ENCODE assay signal across 19 cellular contexts in the genomic region with DNA sequence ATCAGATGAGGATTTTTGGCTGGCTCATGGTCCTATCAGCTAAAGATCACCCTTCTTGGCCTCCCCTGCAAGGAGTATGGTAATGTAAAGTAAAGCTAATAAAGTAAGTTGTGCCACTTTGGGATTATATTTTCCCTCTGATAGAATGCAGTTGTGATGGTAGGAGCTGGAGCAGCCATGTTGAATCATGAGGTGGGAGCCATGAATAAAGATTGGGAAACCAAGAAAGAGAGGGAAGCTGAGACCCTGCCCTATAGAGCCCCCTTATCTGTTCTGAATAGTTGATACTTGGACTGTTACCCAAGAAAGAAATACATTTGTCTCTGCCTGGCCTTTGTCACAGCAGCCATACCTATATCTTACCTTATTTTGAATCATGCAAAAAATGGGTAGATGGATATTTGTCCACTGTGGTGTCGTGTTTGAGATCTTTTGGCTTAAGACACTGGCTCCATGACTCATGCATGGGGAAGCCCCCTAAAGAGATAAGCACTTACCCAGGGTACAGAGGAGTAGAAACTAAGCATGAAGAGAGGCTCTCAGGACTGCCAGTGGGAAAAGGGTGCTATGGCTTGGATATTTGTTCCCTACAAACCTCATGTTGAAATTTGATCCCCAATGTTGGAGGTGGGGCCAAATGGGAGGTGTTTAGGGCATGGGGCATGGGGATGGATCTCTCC. TPM values are rescaled to one million over a fixed set of nuclear protein-coding genes. Genes with fewer than 3 reads are reported as not detected.
"Had no signal": no experiment of that assay in that cellular context is flagged by ENCODE, and none has a peak within 500 bp of the region (broad histone marks: within the 10 kb centered on the region; RNA-seq: fewer than 3 reads in every experiment).

No MANE protein-coding gene starts in this region.

- H3K27me3 ChIP-seq: ovary, right atrium auricular region had no signal

- H3K9me3 Mint-ChIP-seq: endodermal cell had no signal

- H3K4me1 ChIP-seq: right atrium auricular region, transverse colon had no signal

- H3K4me3 ChIP-seq: coronary artery, ovary, right atrium auricular region, stomach, thoracic aorta, transverse colon had no signal

- H3K4me1 Mint-ChIP-seq: endodermal cell had no signal

- H3K27me3 Mint-ChIP-seq: naive B cell had no signal

- H3K4me3 Mint-ChIP-seq: endodermal cell, naive B cell had no signal

- H3K27ac Mint-ChIP-seq: endodermal cell had no signal

- H3K36me3 ChIP-seq: ovary, right atrium auricular region, stomach, thoracic aorta, transverse colon had no signal

- DNase-seq: effector CD4-positive, alpha-beta T cell; endodermal cell; foreskin melanocyte; head of caudate nucleus; hippocampal formation; mesendoderm; naive B cell; ovary; small intestine; stomach; substantia nigra; transverse colon had no signal

- H3K27ac ChIP-seq: coronary artery, ovary, right atrium auricular region, stomach, thoracic aorta, transverse colon had no signal

RNA-seq across cellular contexts. Expression of a gene that starts 17.7 kb away (rescaled TPM):
- total RNA-seq: dermis microvascular lymphatic vessel endothelial cell, endothelial cell of umbilical vein, lung microvascular endothelial cell had no signal

RNA-seq across cellular contexts. Expression of a gene that starts 40.7 kb away (rescaled TPM):
- total RNA-seq: chondrocyte, endothelial cell of umbilical vein had no signal
